In the genomic region with DNA sequence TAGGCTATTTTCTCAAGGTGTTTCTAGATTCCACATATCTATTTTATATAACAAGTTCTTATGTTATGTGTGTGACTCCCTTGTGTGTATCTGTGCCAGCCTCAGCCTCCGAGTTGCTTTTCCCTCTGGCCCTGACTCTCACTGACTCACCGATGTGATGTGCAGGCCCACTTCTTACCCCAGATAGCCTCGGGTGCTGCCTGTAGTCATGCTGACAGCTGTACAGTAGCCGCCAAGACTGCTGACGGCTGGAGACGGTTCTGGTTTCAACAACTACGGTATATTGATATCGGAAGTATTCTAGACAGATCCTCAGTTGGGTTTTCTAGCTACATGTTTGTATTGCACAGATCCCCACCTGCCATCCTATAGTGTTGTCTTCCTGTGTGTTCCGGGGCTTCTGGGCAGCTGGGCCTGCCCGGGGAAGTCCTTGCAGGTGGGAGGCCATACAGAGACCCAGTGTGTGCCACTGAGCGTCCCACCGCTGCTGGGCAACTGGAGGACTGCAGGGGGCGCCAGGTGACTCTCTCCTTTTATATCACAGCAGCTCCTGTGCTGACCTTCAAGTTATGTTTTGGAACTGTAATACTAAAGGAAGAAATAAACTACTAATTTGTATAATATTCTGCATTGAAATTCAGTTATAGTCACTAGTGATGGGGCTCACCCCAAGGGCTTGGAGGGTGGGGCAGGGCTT, we compare ENCODE assay signal across 8 cellular contexts. TPM values are rescaled to one million over a fixed set of nuclear protein-coding genes. Genes with fewer than 3 reads are reported as not detected.
DNase-seq lines count a peak whose midpoint lies in the region; ATAC-seq and TF ChIP-seq lines count a peak whose summit lies in the region.
"Not testable (repeated sequence)": the region's sequence is repeated elsewhere in the genome, so short reads cannot be mapped to it uniquely, and the experiment has no call there.

No MANE protein-coding gene starts in this region.

- DNase-seq in AG09309 (ENCODE audit: low read depth) (peak; percentile 52), IMR-90 (peak; percentile 88), RWPE1 (ENCODE audit: low spot score) (peak; percentile 35), right lobe of liver (peak in 2 of 3 donors; percentile 14 to 34), spleen (peak; percentile 80)
- peak; percentile 69 for DNase-seq in activated effector memory CD4-positive, alpha-beta T cell treated with anti-CD3 and anti-CD28 coated beads, Interleukin-2, amount 50 U/mL, for 16 hours
- DNase-seq in esophagus muscularis mucosa (ENCODE audit: extremely low spot score), result not testable (repeated sequence)

- H3K4ac ChIP-seq in IMR-90 (ENCODE audit: low read depth, low read length), result not testable (repeated sequence)

- no CpG with 5 or more reads among the region's 13 CpGs for WGBS in IMR-90 (ENCODE audit: extremely low coverage in 2 of 2, insufficient read length in 1 of 2), 2 experiments
- 41% methylated on average over 2 of the region's 13 CpGs for WGBS in esophagus muscularis mucosa
- WGBS in right lobe of liver (ENCODE audit: insufficient coverage, low coverage, low lambda C conversion rate, missing lambda C conversion rate), result 69% methylated on average over 12 of the region's 13 CpGs
- WGBS in spleen, 5 donors, result 56 to 65% (median 62%) methylated on average over 11 to 13 of the region's 13 CpGs

- not testable (repeated sequence) for H3K27me3 ChIP-seq in IMR-90 (ENCODE audit: control insufficient read depth, insufficient read depth, low read length); esophagus muscularis mucosa; right lobe of liver; spleen (replicated peaks in 1 of 7)

- H3K36me3 ChIP-seq in IMR-90 (ENCODE audit: control insufficient read depth, insufficient read depth, low read length); esophagus muscularis mucosa; right lobe of liver; spleen: not testable (repeated sequence)

- not testable (repeated sequence) for H3K79me1 ChIP-seq in IMR-90 (ENCODE audit: low read depth in 1 of 2, low read length in 2 of 2)

- peak; percentile 13; the same call in 1 of the 2 replicates for TF ChIP-seq RAD21 in IMR-90 (IDR thresholded peaks at IDR 0.05; ENCODE audit: low read length)

- H3K23ac ChIP-seq in IMR-90 (ENCODE audit: low read depth, low read length), result not testable (repeated sequence)

- not testable (repeated sequence) for H3K27ac ChIP-seq in IMR-90 (ENCODE audit: insufficient read depth, low read length); esophagus muscularis mucosa (replicated peaks in 1 of 4); right lobe of liver
- H3K27ac ChIP-seq in RWPE1 (peak overlapping the region; percentile 86), spleen (peak overlapping the region in 3 of 8 donors; percentile 78 to 84 (median 80))

- not testable (repeated sequence) for H2AK9ac ChIP-seq in IMR-90 (replicated peaks; ENCODE audit: low read depth, low read length, poor library complexity)

- not testable (repeated sequence) for H4K20me1 ChIP-seq in IMR-90 (ENCODE audit: insufficient read depth, low read length)

- H3K9ac ChIP-seq in IMR-90 (ENCODE audit: low read depth, low read length), result not testable (repeated sequence)

- H3K4me1 ChIP-seq in IMR-90 (ENCODE audit: control insufficient read depth, insufficient read depth, low read length) (peaks cover 18% of the 10 kb centered on the region), esophagus muscularis mucosa (peaks cover 35 to 47% (median 43%) of the 10 kb centered on the region in 4 donors), spleen (peaks cover 28 to 58% (median 44%) of the 10 kb centered on the region in 6 donors)
- H3K4me1 ChIP-seq in right lobe of liver, result not testable (repeated sequence)

- intact Hi-C loops in IMR-90 (cut with micrococcal nuclease); esophagus muscularis mucosa (cut with DNase I); right lobe of liver (cut with DNase I); spleen (cut with DNase I; ENCODE audit: low total_unique reads): not testable (repeated sequence)

- not testable (repeated sequence) for H3K9me1 ChIP-seq in IMR-90 (ENCODE audit: insufficient read depth, low read length)

- in situ Hi-C loops in IMR-90 (cut with MboI; ENCODE audit: low sequenced_read_pairs), result not testable (repeated sequence)

- TF ChIP-seq CTCF in AG09309 (IDR thresholded peaks at IDR 0.05; ENCODE audit: control insufficient read depth, insufficient read depth, low read depth, low read length, missing control alignments), result peak; percentile 33
- peak; percentile 35; the same call in 1 of the 2 replicates for TF ChIP-seq CTCF in IMR-90 (conservative IDR thresholded peaks at IDR 0.05; ENCODE audit: low read depth, low read length)
- peak; percentile 34 for TF ChIP-seq CTCF in RWPE1 (conservative IDR thresholded peaks at IDR 0.05; ENCODE audit: low read depth)
- peak; percentile 21 to 45 (median 26) for TF ChIP-seq CTCF in esophagus muscularis mucosa (IDR thresholded peaks at IDR 0.05)
- peak; percentile 11 to 29 (median 17) for TF ChIP-seq CTCF in right lobe of liver (IDR thresholded peaks at IDR 0.05)
- TF ChIP-seq CTCF in spleen (IDR thresholded peaks at IDR 0.05 in 8 of 11, conservative IDR thresholded peaks at IDR 0.05 in 3 of 11), result peak in 8 of 11 experiments; percentile 38 to 65 (median 52)

- POLR2A ChIA-PET in IMR-90 (lab: Charles Lee; ENCODE audit: unreplicated experiment); RWPE1 (lab: Yijun Ruan, JAX; ENCODE audit: low non-redundant PET): not testable (repeated sequence)

- BruUV-seq in IMR-90 (replicated peaks; lab: Mats Ljungman, UMichigan), result not testable (repeated sequence)

- ATAC-seq in GM18502 (IDR thresholded peaks at IDR 0.05; ENCODE audit: poor library complexity, unreplicated experiment) (peak; percentile 47), IMR-90 (ENCODE audit: low read depth) (peak; percentile 53), right lobe of liver (peak in 1 of 4 donors; percentile 20)

- CTCF ChIA-PET in IMR-90 (lab: Yijun Ruan, JAX), result not testable (repeated sequence)
- CTCF ChIA-PET in RWPE1 (lab: Yijun Ruan, JAX), result interaction anchor here (0.6 kb wide), 1 partner anchor 153 kb away, joined by 3 read pairs; no protein-coding TSS in a partner anchor

- H2BK120ac ChIP-seq in IMR-90 (ENCODE audit: low read depth, low read length), result not testable (repeated sequence)

- H4K5ac ChIP-seq in IMR-90 (ENCODE audit: low read depth, low read length), result not testable (repeated sequence)

- H2BK15ac ChIP-seq in IMR-90 (ENCODE audit: low read depth, low read length), result not testable (repeated sequence)

- not testable (repeated sequence) for H3K4me3 ChIP-seq in AG09309 (ENCODE audit: control insufficient read depth, low read depth, low read length); IMR-90 (ENCODE audit: insufficient read depth, low read depth, low read length); esophagus muscularis mucosa; right lobe of liver; spleen

- H3K18ac ChIP-seq in IMR-90 (ENCODE audit: low read depth, low read length), result not testable (repeated sequence)

- dilution Hi-C loops in IMR-90 (cut with HindIII; ENCODE audit: low sequenced_read_pairs, unreplicated experiment), result not testable (repeated sequence)

- not testable (repeated sequence) for H2BK5ac ChIP-seq in IMR-90 (ENCODE audit: low read depth, low read length, poor library complexity, severe bottlenecking)

- H4K91ac ChIP-seq in IMR-90 (ENCODE audit: insufficient read depth, low read depth, low read length), result not testable (repeated sequence)

- not testable (repeated sequence) for TF ChIP-seq POLR2A in IMR-90 (IDR thresholded peaks at IDR 0.05; ENCODE audit: low read depth, low read length); esophagus muscularis mucosa (IDR thresholded peaks at IDR 0.05; ENCODE audit: low read depth); right lobe of liver (IDR thresholded peaks at IDR 0.05); spleen (IDR thresholded peaks at IDR 0.05)

- not testable (repeated sequence) for H4K8ac ChIP-seq in IMR-90 (ENCODE audit: low read depth in 2 of 2, low read length in 2 of 2)

- H2AK5ac ChIP-seq in IMR-90 (ENCODE audit: low read depth, low read length), result not testable (repeated sequence)

- TF ChIP-seq EP300 in esophagus muscularis mucosa (IDR thresholded peaks at IDR 0.05), result not testable (repeated sequence)

- not testable (repeated sequence) for H3K9me3 ChIP-seq in IMR-90 (ENCODE audit: control insufficient read depth, insufficient read depth, low read length); esophagus muscularis mucosa; right lobe of liver; spleen

- not testable (repeated sequence) for H2BK20ac ChIP-seq in IMR-90 (ENCODE audit: low read depth, low read length)

- H3K56ac ChIP-seq in IMR-90 (ENCODE audit: extremely low read depth, insufficient read depth, low read length), result not testable (repeated sequence)

- not testable (repeated sequence) for H2AFZ ChIP-seq in IMR-90 (replicated peaks; ENCODE audit: low read length, poor library complexity)

- not testable (repeated sequence) for H3K4me2 ChIP-seq in IMR-90 (ENCODE audit: low read depth, low read length)

- not testable (repeated sequence) for H3K14ac ChIP-seq in IMR-90 (replicated peaks; ENCODE audit: low read depth, low read length)

TF ChIP-seq in IMR-90, 13 proteins besides CTCF, POLR2A, EP300 and RAD21:
- TF ChIP-seq BHLHE40 (IDR thresholded peaks at IDR 0.05; ENCODE audit: low read depth, low read length), result 0 out of 2 replicates have a peak, but pooled peaks have one; percentile 22
- peak; percentile 54 for TF ChIP-seq FOS (IDR thresholded peaks at IDR 0.05; ENCODE audit: low read depth, low read length)
- TF ChIP-seq NFE2L2 (IDR thresholded peaks at IDR 0.05; ENCODE audit: low read depth, low read length), result peak; percentile 60; the same call in 1 of the 2 replicates
- 0 out of 2 replicates have a peak, but pooled peaks have one; percentile 14 for TF ChIP-seq MAFK (IDR thresholded peaks at IDR 0.05; ENCODE audit: low read depth, low read length)

RNA-seq across cellular contexts. Expression of a gene that starts 55.2 kb away (rescaled TPM):
- total RNA-seq in IMR-90 (2012; rRNA removed) (0.83 and 1.4 TPM in 2 replicates), esophagus muscularis mucosa (1 to 10 TPM; 2.0 to 4.6 (median 2.3) TPM), right lobe of liver (1 to 10 TPM in 3 of 6 experiments, under 1 TPM in 3; 0.49 to 1.4 (median 1.1) TPM), spleen (10 to 100 TPM in 1 of 7 donors, 1 to 10 TPM in 6; 3.4 to 15.0 (median 8.3) TPM)
- polyA plus RNA-seq in IMR-90 (2012; rRNA removed) (12.6 and 13.2 TPM in 2 replicates), spleen (1 to 10 TPM in 2 of 3 donors, under 1 TPM in 1; 0.47 to 8.4 (median 2.2) TPM)
- polyA plus RNA-seq in IMR-90 (2012; cell fraction: cytosol; rRNA removed), result 10.8 and 17.1 TPM in 2 replicates
- polyA plus RNA-seq in IMR-90 (2012; cell fraction: nucleus; rRNA removed; ENCODE audit: low replicate concordance), result 42.6 and 102 TPM in 2 replicates
